ENCODE assay signal across 25 cellular contexts in genomic region chr13:59269476-59269875, GRCh38.
DNase-seq lines count a peak whose midpoint lies in the region; ATAC-seq, FAIRE-seq and TF ChIP-seq lines count a peak whose summit lies in the region.
"Had no signal": no experiment of that assay in that cellular context is flagged by ENCODE, and none has a peak within 500 bp of the region (broad histone marks: within the 10 kb centered on the region; RNA-seq: fewer than 3 reads in every experiment).

No MANE protein-coding gene starts in this region.

- no peak overlapping the region for H3K27ac ChIP-seq in brain microvascular endothelial cell
- H3K27ac ChIP-seq: A549, gastrocnemius medialis, lower lobe of right lung, prostate gland, uterus had no signal

- CTCF ChIA-PET in AG04449 (lab: Yijun Ruan, JAX): no interaction called here

- H3K27me3 ChIP-seq in brain microvascular endothelial cell (replicated peaks): no peaks in the 10 kb centered on the region
- H3K27me3 ChIP-seq: gastrocnemius medialis, uterus had no signal

- no peak for FAIRE-seq in GM19239 (lab: Jason Lieb, UNC)
- FAIRE-seq: A549, H1 had no signal

- POLR2A ChIA-PET in AG04449 (lab: Yijun Ruan, JAX): no interaction called here

- TF ChIP-seq CTCF in AG04449 (IDR thresholded peaks at IDR 0.05; ENCODE audit: insufficient read depth, low read length, missing control alignments): no peak
- TF ChIP-seq CTCF in brain microvascular endothelial cell (IDR thresholded peaks at IDR 0.05; ENCODE audit: low read depth, low read length, missing control alignments): no peak

- H3K36me3 ChIP-seq in brain microvascular endothelial cell (replicated peaks): no peaks in the 10 kb centered on the region
- H3K36me3 ChIP-seq: gastrocnemius medialis, lower lobe of right lung, prostate gland, uterus had no signal

- no peak overlapping the region for H3K4me3 ChIP-seq in AG04449 (ENCODE audit: low read depth, low read length)
- no peak overlapping the region for H3K4me3 ChIP-seq in brain microvascular endothelial cell (ENCODE audit: low read depth, low read length)
- H3K4me3 ChIP-seq: A549, gastrocnemius medialis, lower lobe of right lung, prostate gland, uterus had no signal

- no peak for ATAC-seq in esophagus mucosa
- ATAC-seq: A549; gastrocnemius medialis; lower lobe of right lung; naive thymus-derived CD8-positive, alpha-beta T cell; stimulated activated naive CD8-positive, alpha-beta T cell treated with anti-CD3 and anti-CD28 coated beads, Interleukin-15, amount 100 ng/mL, for 72 hours had no signal

- in situ Hi-C loops in brain microvascular endothelial cell (cut with HindIII; ENCODE audit: low pct_ligation_motif_present, low sequenced_read_pairs): no loop called here

- DNase-seq in AG04449 (ENCODE audit: low read depth, low spot score) (peak; percentile 82), HT1080 (ENCODE audit: low read depth) (peak; percentile 75), brain microvascular endothelial cell (peak; percentile 83), iris pigment epithelial cell (ENCODE audit: low read depth) (peak; percentile 87), GM19239 (ENCODE audit: insufficient read length, low spot score) (no peak)
- no peak for DNase-seq in activated effector memory CD4-positive, alpha-beta T cell treated with Interleukin-2 at 50 U/mL for 16 hours
- DNase-seq in stimulated activated CD4-positive, alpha-beta T cell treated with anti-CD3 and anti-CD28 coated beads, Interleukin-2, amount 100 ng/mL, for 48 hours: no peak
- DNase-seq: activated CD4-positive, alpha-beta T cell treated with anti-CD3 and anti-CD28 coated beads for 1 hour; activated CD8-positive, alpha-beta memory T cell treated with anti-CD3 and anti-CD28 coated beads, Interleukin-2, amount 50 U/mL, for 48 hours; activated naive CD4-positive, alpha-beta T cell treated with anti-CD3 and anti-CD28 coated beads for 36 hours; Caco-2; effector CD8-positive, alpha-beta T cell; gastrocnemius medialis; lower lobe of right lung; naive thymus-derived CD8-positive, alpha-beta T cell; NCI-H1417 treated with DMSO at 0.1 percent for 48 hours; NCI-H345; NK-92 treated with Interleukin-12 subunit alpha and Interleukin-12 subunit beta, amount 100 ng/mL, for 24 hours; stimulated activated CD4-positive, alpha-beta T cell treated with anti-CD3 and anti-CD28 coated beads, Interleukin-15, amount 100 ng/mL, for 24 hours; stimulated activated naive CD8-positive, alpha-beta T cell treated with anti-CD3 and anti-CD28 coated beads, Interleukin-15, amount 100 ng/mL, for 72 hours; uterus had no signal

Comparison
In these comparisons a context has a peak if more than half of its experiments do, and no peak if none do; other contexts are left out.
1. DNase-seq: peak in AG04449 (single experiment), HT1080 (single experiment), brain microvascular endothelial cell (single experiment) and iris pigment epithelial cell (single experiment); none in activated effector memory CD4-positive, alpha-beta T cell treated with Interleukin-2 at 50 U/mL for 16 hours (single experiment), stimulated activated CD4-positive, alpha-beta T cell treated with anti-CD3 and anti-CD28 coated beads, Interleukin-2, amount 100 ng/mL, for 48 hours (0 of 2) and GM19239 (single experiment).